Comparison of ENCODE assay signal across 20 cellular contexts in the genomic region with DNA sequence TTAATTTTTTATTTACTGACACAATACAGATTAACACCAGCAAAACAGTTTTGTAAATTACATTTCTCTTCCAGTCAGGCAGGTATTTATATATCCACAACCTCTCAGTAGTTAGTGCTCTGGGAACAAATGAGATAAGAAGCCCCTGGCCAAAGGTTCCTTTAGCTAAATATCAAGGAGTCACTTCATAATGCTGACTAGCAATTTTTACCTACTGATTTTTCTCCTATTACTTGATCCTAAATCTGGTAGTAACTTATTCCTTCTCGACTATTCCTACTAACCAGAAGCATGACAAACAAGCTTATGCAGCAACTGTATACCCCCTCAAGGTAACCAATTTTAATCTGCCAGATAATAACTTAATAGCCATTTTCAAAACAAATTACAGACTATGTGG. TPM values are rescaled to one million over a fixed set of nuclear protein-coding genes. Genes with fewer than 3 reads are reported as not detected.
DNase-seq lines count a peak whose midpoint lies in the region; ATAC-seq, FAIRE-seq and TF ChIP-seq lines count a peak whose summit lies in the region.
"Had no signal": no experiment of that assay in that cellular context is flagged by ENCODE, and none has a peak within 500 bp of the region (broad histone marks: within the 10 kb centered on the region; RNA-seq: fewer than 3 reads in every experiment).

No MANE protein-coding gene starts in this region.

- H4K8ac ChIP-seq in IMR-90 (ENCODE audit: low read depth in 2 of 2, low read length in 2 of 2) = no peak overlapping the region

- peaks cover 4% of the 10 kb centered on the region for H3K9me3 Mint-ChIP-seq in glutamatergic neuron (ENCODE audit: unreplicated experiment)
- no peaks in the 10 kb centered on the region for H3K9me3 Mint-ChIP-seq in stimulated activated naive B cell treated with anti-CD40 and anti-IgM and Interleukin-4, amounts not matched to agents 10 μg/mL and 1 μg/mL and 100 μg/mL, for 72 hours
- H3K9me3 Mint-ChIP-seq: CD8-positive, alpha-beta T cell; HFFc6 had no signal

- FAIRE-seq in A549 (lab: Jason Lieb, UNC) = no peak
- FAIRE-seq: G401.6, GM12892, H54 had no signal

- H3K27ac ChIP-seq in A549 = no peak overlapping the region
- H3K27ac ChIP-seq in IMR-90 (ENCODE audit: insufficient read depth, low read length) = no peak overlapping the region
- H3K27ac ChIP-seq: BLaER1, C4-2B had no signal

- H3K9me3 ChIP-seq in A549 (peaks cover 2% of the 10 kb centered on the region; the same call in 1 of the 3 replicates), IMR-90 (ENCODE audit: control insufficient read depth, insufficient read depth, low read length) (no peaks in the 10 kb centered on the region)
- H3K9me3 ChIP-seq: BLaER1, Caco-2, HAP-1 had no signal

- BruUV-seq in IMR-90 (replicated peaks; lab: Mats Ljungman, UMichigan) = no TSS peak

- no peaks in the 10 kb centered on the region; the same call in 1 of the 2 replicates for H4K20me1 ChIP-seq in IMR-90 (ENCODE audit: insufficient read depth, low read length)

- no peak overlapping the region for H3K14ac ChIP-seq in IMR-90 (replicated peaks; ENCODE audit: low read depth, low read length)

- no peak for ATAC-seq in A549
- ATAC-seq in IMR-90 (ENCODE audit: low read depth) = no peak
- no peak for ATAC-seq in Right ventricle myocardium superior (ENCODE audit: poor library complexity)
- no peak for ATAC-seq in stimulated activated naive B cell treated with anti-CD40 and anti-IgM and Interleukin-4, amounts not matched to agents 10 μg/mL and 1 μg/mL and 100 μg/mL, for 72 hours (replicated peaks)
- ATAC-seq: CD8-positive, alpha-beta T cell had no signal

- H3K4me2 ChIP-seq in A549 (no peak overlapping the region), IMR-90 (ENCODE audit: low read depth, low read length) (no peak overlapping the region)
- H3K4me2 ChIP-seq: BLaER1 had no signal

- WGBS in A549 (ENCODE audit: missing lambda C conversion rate) = 86% methylated on average over 1 of the region's 1 CpG
- no CpG with 5 or more reads among the region's 1 CpG for WGBS in IMR-90 (ENCODE audit: extremely low coverage in 2 of 2, insufficient read length in 1 of 2), 2 experiments

- H4K5ac ChIP-seq in IMR-90 (ENCODE audit: low read depth, low read length) = no peak overlapping the region

- intact Hi-C loops in IMR-90 (cut with micrococcal nuclease) = no loop called here
- intact Hi-C loops in Right ventricle myocardium superior (cut with DNase I) = no loop called here

- H3K4me1 Mint-ChIP-seq in glutamatergic neuron (ENCODE audit: low read depth, unreplicated experiment) = peaks cover 3% of the 10 kb centered on the region
- H3K4me1 Mint-ChIP-seq in stimulated activated naive B cell treated with anti-CD40 and anti-IgM and Interleukin-4, amounts not matched to agents 10 μg/mL and 1 μg/mL and 100 μg/mL, for 72 hours = no peaks in the 10 kb centered on the region

- peaks cover 4% of the 10 kb centered on the region for H3K27me3 Mint-ChIP-seq in glutamatergic neuron (ENCODE audit: unreplicated experiment)
- no peaks in the 10 kb centered on the region for H3K27me3 Mint-ChIP-seq in stimulated activated naive B cell treated with anti-CD40 and anti-IgM and Interleukin-4, amounts not matched to agents 10 μg/mL and 1 μg/mL and 100 μg/mL, for 72 hours
- H3K27me3 Mint-ChIP-seq: B cell; CD4-positive, CD25-positive, alpha-beta regulatory T cell had no signal

- no peak overlapping the region for H3K4ac ChIP-seq in IMR-90 (ENCODE audit: low read depth, low read length)

- H3K27ac Mint-ChIP-seq in glutamatergic neuron (ENCODE audit: unreplicated experiment) = peak overlapping the region; percentile 43
- no peak overlapping the region for H3K27ac Mint-ChIP-seq in stimulated activated naive B cell treated with anti-CD40 and anti-IgM and Interleukin-4, amounts not matched to agents 10 μg/mL and 1 μg/mL and 100 μg/mL, for 72 hours
- H3K27ac Mint-ChIP-seq: B cell; CD4-positive, CD25-positive, alpha-beta regulatory T cell; CD8-positive, alpha-beta T cell; HFFc6 had no signal

- no peak overlapping the region for H3K4me3 Mint-ChIP-seq in glutamatergic neuron (ENCODE audit: unreplicated experiment)
- no peak overlapping the region for H3K4me3 Mint-ChIP-seq in stimulated activated naive B cell treated with anti-CD40 and anti-IgM and Interleukin-4, amounts not matched to agents 10 μg/mL and 1 μg/mL and 100 μg/mL, for 72 hours
- H3K4me3 Mint-ChIP-seq: B cell; CD4-positive, CD25-positive, alpha-beta regulatory T cell; CD8-positive, alpha-beta T cell; HFFc6 had no signal

- 0 out of 2 replicates have a peak, but pooled peaks cover 2% of the 10 kb centered on the region for H3K9me1 ChIP-seq in IMR-90 (ENCODE audit: insufficient read depth, low read length)

- H3K4me3 ChIP-seq in A549 (no peak overlapping the region), IMR-90 (ENCODE audit: insufficient read depth, low read depth, low read length) (no peak overlapping the region)
- H3K4me3 ChIP-seq: BLaER1, HAP-1 had no signal

- in situ Hi-C loops in IMR-90 (cut with MboI; ENCODE audit: low sequenced_read_pairs) = no loop called here

- peaks cover 12% of the 10 kb centered on the region for H3K36me3 Mint-ChIP-seq in glutamatergic neuron (ENCODE audit: unreplicated experiment)
- H3K36me3 Mint-ChIP-seq in stimulated activated naive B cell treated with anti-CD40 and anti-IgM and Interleukin-4, amounts not matched to agents 10 μg/mL and 1 μg/mL and 100 μg/mL, for 72 hours = peaks cover 17 to 40% of the 10 kb centered on the region in 2 donors

- no peak overlapping the region for H3K23ac ChIP-seq in IMR-90 (ENCODE audit: low read depth, low read length)

- peaks cover 5 to 23% of the 10 kb centered on the region in 2 experiments; a peak in 3 of 4 replicates for H3K79me1 ChIP-seq in IMR-90 (ENCODE audit: low read depth in 1 of 2, low read length in 2 of 2)

- DNase-seq in A549 (ENCODE audit: low read depth in 1 of 2, low spot score in 1 of 2) (no peak), IMR-90 (no peak), glutamatergic neuron (no peak), Right ventricle myocardium superior (no peak), NCI-H1436 treated with DMSO at 0.1 percent for 48 hours (lab: John Stamatoyannopoulos, UW) (no peak)
- DNase-seq in stimulated activated naive B cell treated with anti-CD40 and anti-IgM and Interleukin-4, amounts not matched to agents 10 μg/mL and 1 μg/mL and 100 μg/mL, for 72 hours = no peak
- DNase-seq: Caco-2; CD4-positive, CD25-positive, alpha-beta regulatory T cell; CD8-positive, alpha-beta T cell; DMS153; DND-41; GOT3; HFFc6 had no signal

- H2AK9ac ChIP-seq in IMR-90 (replicated peaks; ENCODE audit: low read depth, low read length, poor library complexity) = no peak overlapping the region

- H2AK5ac ChIP-seq in IMR-90 (ENCODE audit: low read depth, low read length) = no peak overlapping the region

- TF ChIP-seq EP300 in A549 (IDR thresholded peaks at IDR 0.05) = no peak

- no peak overlapping the region for H2BK120ac ChIP-seq in IMR-90 (ENCODE audit: low read depth, low read length)

- TF ChIP-seq RAD21 in A549 (conservative IDR thresholded peaks at IDR 0.05 in 1 of 2, IDR thresholded peaks at IDR 0.05 in 1 of 2) = no peak
- TF ChIP-seq RAD21 in IMR-90 (IDR thresholded peaks at IDR 0.05; ENCODE audit: low read length) = no peak

- H2AFZ ChIP-seq in IMR-90 (replicated peaks; ENCODE audit: low read length, poor library complexity) = no peak overlapping the region

- H2BK15ac ChIP-seq in IMR-90 (ENCODE audit: low read depth, low read length) = no peak overlapping the region

- TF ChIP-seq CTCF in A549 (IDR thresholded peaks at IDR 0.05) (no peak), IMR-90 (conservative IDR thresholded peaks at IDR 0.05; ENCODE audit: low read depth, low read length) (no peak), glutamatergic neuron (IDR thresholded peaks at IDR 0.05; ENCODE audit: partially characterized antibody, unreplicated experiment) (no peak)

- CTCF ChIA-PET in A549 (lab: Yijun Ruan, JAX) (no interaction called here), IMR-90 (lab: Yijun Ruan, JAX) (no interaction called here)

- no peaks in the 10 kb centered on the region for H3K4me1 ChIP-seq in A549
- H3K4me1 ChIP-seq in IMR-90 (ENCODE audit: control insufficient read depth, insufficient read depth, low read length) = no peaks in the 10 kb centered on the region; the same call in 1 of the 2 replicates
- H3K4me1 ChIP-seq: BLaER1, Caco-2 had no signal

- no peaks in the 10 kb centered on the region for H3K27me3 ChIP-seq in IMR-90 (ENCODE audit: control insufficient read depth, insufficient read depth, low read length)
- H3K27me3 ChIP-seq: BLaER1 had no signal

- H2BK5ac ChIP-seq in IMR-90 (ENCODE audit: low read depth, low read length, poor library complexity, severe bottlenecking) = no peak overlapping the region

- peaks cover 33% of the 10 kb centered on the region for H3K36me3 ChIP-seq in IMR-90 (ENCODE audit: control insufficient read depth, insufficient read depth, low read length)

- no peak overlapping the region for H2BK20ac ChIP-seq in IMR-90 (ENCODE audit: low read depth, low read length)

- dilution Hi-C loops in IMR-90 (cut with HindIII; ENCODE audit: low sequenced_read_pairs, unreplicated experiment) = no loop called here

- POLR2A ChIA-PET in A549 (lab: Yijun Ruan, JAX) (no interaction called here), IMR-90 (lab: Charles Lee; ENCODE audit: unreplicated experiment) (no interaction called here)

- no peak overlapping the region for H3K18ac ChIP-seq in IMR-90 (ENCODE audit: low read depth, low read length)

- H4K91ac ChIP-seq in IMR-90 (ENCODE audit: insufficient read depth, low read depth, low read length) = no peak overlapping the region

- no peak for TF ChIP-seq POLR2A in A549 (IDR thresholded peaks at IDR 0.05; ENCODE audit: low read length)
- no peak for TF ChIP-seq POLR2A in IMR-90 (IDR thresholded peaks at IDR 0.05; ENCODE audit: low read depth, low read length)

- H3K56ac ChIP-seq in IMR-90 (ENCODE audit: extremely low read depth, insufficient read depth, low read length) = no peak overlapping the region

- H3K9ac ChIP-seq in IMR-90 (ENCODE audit: low read depth, low read length) = no peak overlapping the region
- H3K9ac ChIP-seq: BLaER1 had no signal

TF ChIP-seq in A549, 52 proteins besides CTCF, POLR2A, EP300 and RAD21 (continues in another document):
- no peak for TF ChIP-seq MAZ (IDR thresholded peaks at IDR 0.05; ENCODE audit: borderline replicate concordance, low read depth, low read length)

TF ChIP-seq in IMR-90, 13 proteins besides CTCF, POLR2A, EP300 and RAD21 (continues in another document):
- TF ChIP-seq MAFK (IDR thresholded peaks at IDR 0.05; ENCODE audit: low read depth, low read length) = peak; percentile 54; the same call in 1 of the 2 replicates

RNA-seq across cellular contexts. Expression of a gene that starts 46.3 kb away (rescaled TPM):
- 51.4 and 69.3 TPM in 2 replicates for polyA plus RNA-seq in A549 (2011; rRNA removed)
- 7.1 and 7.2 TPM in 2 replicates for polyA plus RNA-seq in A549 (2012; cell fraction: cytosol; rRNA removed)
- 3.6 and 6.9 TPM in 2 replicates for polyA plus RNA-seq in A549 (2012; cell fraction: nucleus; rRNA removed)
- polyA plus RNA-seq in A549 (2017; fragmentation: RNase III; extraction: RNeasy Plus Mini Kit Qiagen cat#74134 plus additional on column Dnase treatment) = 21.9 to 25.5 TPM (median 23.0 TPM) in 3 replicates
- polyA minus RNA-seq in A549 (2011; rRNA and poly(A)+ RNA removed) = 7.6 and 11.5 TPM in 2 replicates
- total RNA-seq in IMR-90 (2012; rRNA removed) = 8.6 and 18.3 TPM in 2 replicates
- 18.3 and 22.4 TPM in 2 replicates for polyA plus RNA-seq in IMR-90 (2012; rRNA removed)
- polyA plus RNA-seq in IMR-90 (2012; cell fraction: cytosol; rRNA removed) = 3.8 TPM in 2 replicates
- 2.9 and 18.9 TPM in 2 replicates for polyA plus RNA-seq in IMR-90 (2012; cell fraction: nucleus; rRNA removed; ENCODE audit: low replicate concordance)
- total RNA-seq in glutamatergic neuron (ENCODE audit: unreplicated experiment) = 311 TPM
- total RNA-seq in Right ventricle myocardium superior = 57.9 TPM
